In genomic region chr12:57182918-57183575, GRCh38 we compare ENCODE assay signal across 8 cellular contexts. TPM values are rescaled to one million over a fixed set of nuclear protein-coding genes. Genes with fewer than 3 reads are reported as not detected.
A peak's percentile ranks its signal among the peaks of the same experiment; 100 is the strongest.
DNase-seq lines count a peak whose midpoint lies in the region; ATAC-seq and TF ChIP-seq lines count a peak whose summit lies in the region.

No MANE protein-coding gene starts in this region.

- intact Hi-C loops in lower lobe of right lung (cut with DNase I): no loop called here

- no peak overlapping the region for H3K4me3 ChIP-seq in coronary artery
- H3K4me3 ChIP-seq in lower lobe of right lung: no peak overlapping the region

- DNase-seq in AG20443 (ENCODE audit: low spot score): peak; percentile 91
- DNase-seq in NCI-H226: peak; percentile 64
- peak; percentile 88 for DNase-seq in activated CD4-positive, alpha-beta T cell treated with anti-CD3 and anti-CD28 coated beads for 48 hours
- no peak for DNase-seq in coronary artery (ENCODE audit: low spot score)
- peak; percentile 81 for DNase-seq in lower lobe of right lung
- peak; percentile 37 to 57 for DNase-seq in stimulated activated CD8-positive, alpha-beta memory T cell treated with anti-CD3 and anti-CD28 coated beads, Interleukin-15, amount 100 ng/mL, for 48 hours (ENCODE audit: low read depth in 2 of 2)

- H3K9me3 ChIP-seq in lower lobe of right lung: no peaks in the 10 kb centered on the region

- no peaks in the 10 kb centered on the region for H3K4me1 ChIP-seq in lower lobe of right lung

- H3K36me3 ChIP-seq in lower lobe of right lung: peaks cover 98% of the 10 kb centered on the region

- no peaks in the 10 kb centered on the region for H3K27me3 ChIP-seq in lower lobe of right lung (ENCODE audit: low read depth)

- ATAC-seq in GM19025 (IDR thresholded peaks at IDR 0.05; ENCODE audit: low read depth, unreplicated experiment) (peak; percentile 87), HG03196 (IDR thresholded peaks at IDR 0.05; ENCODE audit: unreplicated experiment) (peak; percentile 69), lower lobe of right lung (peak; percentile 89)

- TF ChIP-seq CTCF in coronary artery (IDR thresholded peaks at IDR 0.05) (peak; percentile 82), lower lobe of right lung (IDR thresholded peaks at IDR 0.05) (peak; percentile 90)

- H3K27ac ChIP-seq in coronary artery (no peak overlapping the region), lower lobe of right lung (no peak overlapping the region)

RNA-seq across cellular contexts. Expression of gene NXPH4, which starts 33.5 kb away (rescaled TPM):
- not detected for total RNA-seq in lower lobe of right lung

RNA-seq across cellular contexts. Expression of gene LRP1-AS, which starts 35.6 kb away (rescaled TPM):
- not detected for total RNA-seq in lower lobe of right lung

RNA-seq across cellular contexts. Expression of gene SHMT2, which starts 46.5 kb away (rescaled TPM):
- 66.6 TPM for total RNA-seq in lower lobe of right lung

RNA-seq across cellular contexts. Expression of gene LRP1, which starts 54.8 kb away (rescaled TPM):
- 404 TPM for total RNA-seq in lower lobe of right lung
